Comparison of ENCODE assay signal across 18 cellular contexts in the genomic region with DNA sequence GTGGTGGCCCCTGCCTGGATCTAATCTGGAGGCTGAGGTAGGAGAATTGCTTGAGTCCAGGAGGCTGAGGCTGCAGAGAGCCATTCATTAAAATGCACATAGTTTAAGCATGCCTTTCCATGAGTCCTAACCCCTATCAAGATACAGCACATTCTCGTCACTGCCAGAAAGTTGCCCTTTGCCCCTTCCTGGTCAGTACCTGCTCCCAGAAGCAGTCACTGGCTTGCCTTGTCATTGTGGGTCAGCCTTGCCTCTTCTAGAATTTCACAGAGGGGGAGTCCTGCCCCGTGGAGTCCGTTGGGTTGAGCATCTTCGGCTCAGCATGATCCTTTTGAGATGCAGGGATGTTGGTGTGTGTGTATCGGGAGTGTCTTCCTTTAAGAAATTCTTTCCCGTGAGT. TPM values are rescaled to one million over a fixed set of nuclear protein-coding genes. Genes with fewer than 3 reads are reported as not detected.
DNase-seq lines count a peak whose midpoint lies in the region; ATAC-seq and TF ChIP-seq lines count a peak whose summit lies in the region.
"Had no signal": no experiment of that assay in that cellular context is flagged by ENCODE, and none has a peak within 500 bp of the region (broad histone marks: within the 10 kb centered on the region; RNA-seq: fewer than 3 reads in every experiment).

No MANE protein-coding gene starts in this region.

- no peaks in the 10 kb centered on the region for H3K9me3 ChIP-seq in T-helper 17 cell (ENCODE audit: control insufficient read depth, low read length, poor library complexity, severe bottlenecking)

- H3K4me1 Mint-ChIP-seq in T-helper 17 cell (peaks cover 33% of the 10 kb centered on the region), nephron progenitor cell (peaks cover 48% of the 10 kb centered on the region)

- H3K27me3 Mint-ChIP-seq in T-helper 17 cell (no peaks in the 10 kb centered on the region), nephron progenitor cell (ENCODE audit: low read depth, poor library complexity) (no peaks in the 10 kb centered on the region)
- H3K27me3 Mint-ChIP-seq: CD4-positive, CD25-positive, alpha-beta regulatory T cell; central memory CD8-positive, alpha-beta T cell; stimulated activated naive CD8-positive, alpha-beta T cell treated with anti-CD3 and anti-CD28 coated beads, Interleukin-15, Interleukin-2, amounts not matched to agents 100 ng/mL and 50 ng/mL, for 24 hours had no signal

- no peak for TF ChIP-seq CTCF in nephron progenitor cell (IDR thresholded peaks at IDR 0.05)

- H3K36me3 Mint-ChIP-seq in T-helper 17 cell (ENCODE audit: low read depth) (peaks cover 2% of the 10 kb centered on the region), nephron progenitor cell (ENCODE audit: low read depth) (peaks cover 12% of the 10 kb centered on the region)

- H3K9me3 Mint-ChIP-seq in nephron progenitor cell = no peaks in the 10 kb centered on the region
- H3K9me3 Mint-ChIP-seq: activated T-helper 2 cell treated with anti-CD3 and anti-CD28 coated beads, Interferon-gamma antibody, Interleukin-2, Interleukin-4, amounts not matched to agents 10 μg/mL and 5 μg/mL and 100 μg/mL, durations not matched to agents 14 hours and 24 hours and 36 hours; CD4-positive, CD25-positive, alpha-beta regulatory T cell; central memory CD8-positive, alpha-beta T cell; stimulated activated naive CD8-positive, alpha-beta T cell treated with anti-CD3 and anti-CD28 coated beads, Interleukin-15, Interleukin-2, amounts not matched to agents 100 ng/mL and 50 ng/mL, for 24 hours had no signal

- H3K27ac Mint-ChIP-seq in T-helper 17 cell = peak overlapping the region; percentile 21
- peak overlapping the region; percentile 89 for H3K27ac Mint-ChIP-seq in nephron progenitor cell
- H3K27ac Mint-ChIP-seq: activated T-helper 2 cell treated with anti-CD3 and anti-CD28 coated beads, Interferon-gamma antibody, Interleukin-2, Interleukin-4, amounts not matched to agents 10 μg/mL and 5 μg/mL and 100 μg/mL, durations not matched to agents 14 hours and 24 hours and 36 hours; CD4-positive, CD25-positive, alpha-beta regulatory T cell; stimulated activated naive CD8-positive, alpha-beta T cell treated with anti-CD3 and anti-CD28 coated beads, Interleukin-15, Interleukin-2, amounts not matched to agents 100 ng/mL and 50 ng/mL, for 24 hours had no signal

- H3K4me3 Mint-ChIP-seq in T-helper 17 cell (no peak overlapping the region), nephron progenitor cell (peak overlapping the region; percentile 12)
- H3K4me3 Mint-ChIP-seq: central memory CD8-positive, alpha-beta T cell; stimulated activated naive CD8-positive, alpha-beta T cell treated with anti-CD3 and anti-CD28 coated beads, Interleukin-15, Interleukin-2, amounts not matched to agents 100 ng/mL and 50 ng/mL, for 24 hours had no signal

- ATAC-seq in T-helper 17 cell (no peak), GM21447 (IDR thresholded peaks at IDR 0.05; ENCODE audit: unreplicated experiment) (no peak)

- DNase-seq in D341Med (ENCODE audit: low spot score) = peak; percentile 4
- DNase-seq in T-helper 17 cell = no peak
- DNase-seq in iPS DF 4.7 (ENCODE audit: extremely low read depth, low spot score) = peak; percentile 87
- no peak for DNase-seq in nephron progenitor cell
- no peak for DNase-seq in NCI-H226
- DNase-seq in effector CD8-positive, alpha-beta T cell (lab: John Stamatoyannopoulos, UW) = no peak
- DNase-seq in NCI-H1930 (lab: John Stamatoyannopoulos, UW) = no peak
- DNase-seq: activated CD4-positive, CD25-positive, alpha-beta regulatory T cell; CD4-positive, CD25-positive, alpha-beta regulatory T cell; EL; SHP77 treated with DMSO at 0.1 percent for 48 hours; stimulated activated CD4-positive, alpha-beta T cell treated with anti-CD3 and anti-CD28 coated beads, Interleukin-12 subunit alpha, Interleukin-12 subunit beta, amount 100 ng/mL, for 4 hours had no signal

RNA-seq across cellular contexts. Expression of a gene that starts 10.8 kb away (rescaled TPM):
- 10 to 100 TPM; 32.1 to 34.8 TPM for total RNA-seq in T-helper 17 cell

RNA-seq across cellular contexts. Expression of a gene that starts 46.8 kb away (rescaled TPM):
- total RNA-seq in T-helper 17 cell = under 1 TPM; 0.65 to 0.99 TPM
- total RNA-seq: activated CD8-positive, alpha-beta memory T cell treated with anti-CD3 and anti-CD28 coated beads for 36 hours; NCI-H460 had no signal

Comparison
In these comparisons a context has a peak if more than half of its experiments do, and no peak if none do; other contexts are left out.
1. DNase-seq: peak in D341Med (single experiment) and iPS DF 4.7 (single experiment); none in T-helper 17 cell (0 of 3), nephron progenitor cell (single experiment), NCI-H226 (single experiment), effector CD8-positive, alpha-beta T cell (single experiment) and NCI-H1930 (0 of 2).